In the genomic region with DNA sequence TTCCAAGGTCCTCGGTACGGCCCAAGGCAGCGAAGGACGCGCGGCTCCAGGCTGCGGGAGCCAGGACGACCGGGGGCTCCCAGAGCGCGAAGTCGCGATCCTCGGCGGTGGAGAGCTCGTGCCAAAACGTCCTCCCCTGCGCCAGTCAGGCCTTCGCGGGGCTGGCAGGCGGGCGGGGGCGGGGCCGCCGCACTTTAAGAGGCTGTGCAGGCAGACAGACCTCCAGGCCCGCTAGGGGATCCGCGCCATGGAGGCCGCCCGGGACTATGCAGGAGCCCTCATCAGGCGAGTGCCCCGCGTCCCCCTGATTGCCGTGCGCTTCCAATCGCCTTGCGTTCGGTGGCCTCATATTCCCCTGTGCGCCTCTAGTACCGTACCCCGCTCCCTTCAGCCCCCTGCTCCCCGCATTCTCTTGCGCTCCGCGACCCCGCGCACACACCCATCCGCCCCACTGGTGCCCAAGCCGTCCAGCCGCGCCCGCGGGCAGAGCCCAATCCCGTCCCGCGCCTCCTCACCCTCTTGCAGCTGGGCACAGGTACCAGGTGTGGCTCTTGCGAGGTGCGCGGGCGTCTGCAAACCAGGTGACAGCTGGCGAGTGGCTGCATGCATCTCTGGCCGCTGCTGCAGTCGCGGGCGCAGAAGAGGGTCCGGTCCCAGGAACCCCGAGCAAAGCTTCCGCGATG, we compare ENCODE assay signal across 11 cellular contexts. TPM values are rescaled to one million over a fixed set of nuclear protein-coding genes. Genes with fewer than 3 reads are reported as not detected.
DNase-seq lines count a peak whose midpoint lies in the region; ATAC-seq and TF ChIP-seq lines count a peak whose summit lies in the region.
"Had no signal": no experiment of that assay in that cellular context is flagged by ENCODE, and none has a peak within 500 bp of the region (broad histone marks: within the 10 kb centered on the region; RNA-seq: fewer than 3 reads in every experiment).

A gene with protein sequence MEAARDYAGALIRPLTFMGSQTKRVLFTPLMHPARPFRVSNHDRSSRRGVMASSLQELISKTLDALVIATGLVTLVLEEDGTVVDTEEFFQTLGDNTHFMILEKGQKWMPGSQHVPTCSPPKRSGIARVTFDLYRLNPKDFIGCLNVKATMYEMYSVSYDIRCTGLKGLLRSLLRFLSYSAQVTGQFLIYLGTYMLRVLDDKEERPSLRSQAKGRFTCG (plus strand): TSS at position 225 of the 683 bp plus-strand sequence. CDS start 23 bp downstream, at position 248.

- no peaks in the 10 kb centered on the region for H3K36me3 ChIP-seq in HUES6 (ENCODE audit: control insufficient read depth, insufficient read depth, low read length)
- H3K36me3 ChIP-seq in brain microvascular endothelial cell (replicated peaks) = no peaks in the 10 kb centered on the region
- no peaks in the 10 kb centered on the region for H3K36me3 ChIP-seq in iPS-20b (ENCODE audit: insufficient read depth, low read depth, low read length)
- H3K36me3 ChIP-seq in skeletal muscle satellite cell (ENCODE audit: insufficient read depth, low read length) = no peaks in the 10 kb centered on the region
- H3K36me3 ChIP-seq: neutrophil had no signal

- no peak within 1 kb of the TSS for H3K27ac ChIP-seq in HUES6 (ENCODE audit: low read depth, low read length)
- H3K27ac ChIP-seq in brain microvascular endothelial cell = no peak within 1 kb of the TSS
- no peak within 1 kb of the TSS for H3K27ac ChIP-seq in iPS-20b (ENCODE audit: low read length)
- H3K27ac ChIP-seq: neutrophil had no signal

- peak within 1 kb of the TSS; percentile 66 for H3K4me2 ChIP-seq in skeletal muscle satellite cell (ENCODE audit: low read length)

- H3K9ac ChIP-seq in HUES6 (ENCODE audit: low read length) (peak within 1 kb of the TSS; percentile 24), iPS-20b (ENCODE audit: low read depth, low read length) (no peak within 1 kb of the TSS), skeletal muscle satellite cell (ENCODE audit: low read depth, low read length) (no peak within 1 kb of the TSS)

- peak; percentile 17 for TF ChIP-seq CTCF in brain microvascular endothelial cell (IDR thresholded peaks at IDR 0.05; ENCODE audit: low read depth, low read length, missing control alignments)

- ATAC-seq in GM18909 (IDR thresholded peaks at IDR 0.05; ENCODE audit: poor library complexity, unreplicated experiment) (no peak), GM21447 (IDR thresholded peaks at IDR 0.05; ENCODE audit: unreplicated experiment) (no peak)

- H3K4me3 ChIP-seq in HUES6 (ENCODE audit: low read depth, low read length) = peak within 1 kb of the TSS; percentile 78
- peak within 1 kb of the TSS; percentile 39 for H3K4me3 ChIP-seq in brain microvascular endothelial cell (ENCODE audit: low read depth, low read length)
- peak within 1 kb of the TSS; percentile 59 for H3K4me3 ChIP-seq in iPS-20b (ENCODE audit: low read length)
- peak within 1 kb of the TSS; percentile 38 for H3K4me3 ChIP-seq in skeletal muscle satellite cell (ENCODE audit: low read length)

- H3K9me3 ChIP-seq in HUES6 (ENCODE audit: control insufficient read depth, insufficient read depth, low read depth, low read length) (no peaks in the 10 kb centered on the region), iPS-20b (ENCODE audit: insufficient read depth, low read depth, low read length) (no peaks in the 10 kb centered on the region), skeletal muscle satellite cell (replicated peaks; ENCODE audit: low read length) (no peaks in the 10 kb centered on the region)
- H3K9me3 ChIP-seq: neutrophil had no signal

- in situ Hi-C loops in brain microvascular endothelial cell (cut with HindIII; ENCODE audit: low pct_ligation_motif_present, low sequenced_read_pairs) = no loop called here

- DNase-seq in brain microvascular endothelial cell = no peak
- DNase-seq in A172 (ENCODE audit: low spot score) = no peak
- no peak for DNase-seq in NCI-H2107 treated with DMSO at 0.1 percent for 48 hours (lab: John Stamatoyannopoulos, UW; ENCODE audit: unreplicated experiment)
- DNase-seq: activated naive CD8-positive, alpha-beta T cell treated with anti-CD3 and anti-CD28 coated beads, Interleukin-2, amount 10 ng/mL, durations not matched to agents 7 days and 5 days had no signal

- H3K27me3 ChIP-seq in HUES6 (ENCODE audit: control insufficient read depth, insufficient read depth, low read length) (peaks cover 83% of the 10 kb centered on the region), brain microvascular endothelial cell (replicated peaks) (peaks cover 5% of the 10 kb centered on the region), iPS-20b (ENCODE audit: insufficient read depth, low read length) (peaks cover 89% of the 10 kb centered on the region), skeletal muscle satellite cell (ENCODE audit: control insufficient read depth, insufficient read depth, low read length) (peaks cover 87% of the 10 kb centered on the region)

- H3K4me1 ChIP-seq in HUES6 (ENCODE audit: control insufficient read depth, insufficient read depth, low read length) = peaks cover 32% of the 10 kb centered on the region
- H3K4me1 ChIP-seq in iPS-20b (ENCODE audit: insufficient read depth, low read length) = peaks cover 11% of the 10 kb centered on the region
- H3K4me1 ChIP-seq in skeletal muscle satellite cell (ENCODE audit: control insufficient read depth, insufficient read depth, low read length) = peaks cover 8% of the 10 kb centered on the region

RNA-seq across cellular contexts. Expression of the gene that starts here (rescaled TPM):
- 0.25 TPM in 1 of 2 replicates, not detected in the other for total RNA-seq in skeletal muscle satellite cell (2012; rRNA removed)
- not detected in 2 replicates for total RNA-seq in A172 (2014; rRNA removed; shearing (Covaris generic))
- total RNA-seq: activated naive CD8-positive, alpha-beta T cell treated with anti-CD3 and anti-CD28 coated beads, Interleukin-2, amount 10 ng/mL, durations not matched to agents 7 days and 5 days; T-helper 1 cell treated with Interleukin-12 subunit alpha and Interleukin-12 subunit beta and Interleukin-4 antibody, amounts not matched to agents 30 ng/mL and 1 ng/mL, for 36 hours had no signal
